Comparison of ENCODE assay signal across 18 cellular contexts in the genomic region with DNA sequence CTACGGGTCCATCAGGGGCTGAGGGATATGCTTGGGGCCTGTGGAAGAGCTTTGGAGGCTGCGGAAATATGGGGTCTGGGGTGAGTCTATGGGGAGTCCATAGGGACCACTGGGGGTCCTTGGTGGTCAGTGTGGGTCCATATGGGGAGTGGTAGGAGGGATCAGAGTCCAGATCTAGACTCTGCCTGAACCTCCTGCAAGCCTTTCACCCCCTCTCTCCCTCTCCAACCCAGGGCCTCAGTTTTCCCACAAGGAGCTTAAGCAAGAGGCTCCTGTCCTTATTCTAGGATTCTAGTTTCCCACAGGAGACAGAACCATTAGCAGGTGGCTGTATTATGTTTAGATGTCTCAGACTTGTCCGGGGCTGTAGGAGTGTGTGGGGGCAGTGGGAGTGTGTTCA.
DNase-seq lines count a peak whose midpoint lies in the region; ATAC-seq and TF ChIP-seq lines count a peak whose summit lies in the region.
"Had no signal": no experiment of that assay in that cellular context is flagged by ENCODE, and none has a peak within 500 bp of the region (broad histone marks: within the 10 kb centered on the region; RNA-seq: fewer than 3 reads in every experiment).

No MANE protein-coding gene starts in this region.

- H3K14ac ChIP-seq in H9 (ENCODE audit: insufficient read depth, low read length) (no peak overlapping the region), mesenchymal stem cell (ENCODE audit: low read length in 2 of 2) (peak overlapping the region in 1 of 2 experiments; percentile 28)

- no peaks in the 10 kb centered on the region for H3K79me2 ChIP-seq in H9 (ENCODE audit: insufficient read depth, low read length)

- no peak overlapping the region for H3K4me3 Mint-ChIP-seq in H9
- H3K4me3 Mint-ChIP-seq in type B pancreatic cell = no peak overlapping the region
- H3K4me3 Mint-ChIP-seq: B cell; CD4-positive, CD25-positive, alpha-beta regulatory T cell; CD8-positive, alpha-beta T cell had no signal

- H3K79me1 ChIP-seq in H9 (ENCODE audit: insufficient read depth, low read depth, low read length, poor library complexity, severe bottlenecking) (no peaks in the 10 kb centered on the region), mesenchymal stem cell (replicated peaks; ENCODE audit: low read length, poor library complexity, severe bottlenecking) (no peaks in the 10 kb centered on the region)

- no peak overlapping the region for H2BK5ac ChIP-seq in H9 (ENCODE audit: insufficient read length, low read length)
- no peak overlapping the region for H2BK5ac ChIP-seq in mesenchymal stem cell (ENCODE audit: low read depth, low read length, poor library complexity, severe bottlenecking)

- no peak for DNase-seq in H9
- peak; percentile 85 for DNase-seq in esophagus muscularis mucosa (ENCODE audit: extremely low spot score)
- DNase-seq in mesenchymal stem cell = no peak
- peak; percentile 49 for DNase-seq in type B pancreatic cell (ENCODE audit: extremely low spot score, unreplicated experiment)
- DNase-seq in GM20000 (ENCODE audit: low spot score) = no peak
- no peak for DNase-seq in cardiac septum (ENCODE audit: low spot score)
- DNase-seq: Caco-2; CD4-positive, CD25-positive, alpha-beta regulatory T cell; CD8-positive, alpha-beta T cell; DMS153; DND-41; GOT3; HCEC 1CT had no signal

- H3K4ac ChIP-seq in H9 (ENCODE audit: low read depth, low read length) = no peak overlapping the region
- no peak overlapping the region for H3K4ac ChIP-seq in mesenchymal stem cell (ENCODE audit: low read depth in 1 of 2, low read length in 2 of 2)

- H2AK5ac ChIP-seq in H9 (ENCODE audit: insufficient read length, low read length) (no peak overlapping the region), mesenchymal stem cell (ENCODE audit: low read length, severe bottlenecking) (no peak overlapping the region)

- TF ChIP-seq CTCF in H9 (conservative IDR thresholded peaks at IDR 0.05) (no peak), esophagus muscularis mucosa (IDR thresholded peaks at IDR 0.05) (no peak), type B pancreatic cell (conservative IDR thresholded peaks at IDR 0.05) (no peak), GM20000 (IDR thresholded peaks at IDR 0.05; ENCODE audit: extremely low read depth, missing control alignments) (no peak)

- H3K4me2 ChIP-seq in H9 (ENCODE audit: insufficient read depth, insufficient read length, low read length) = no peak overlapping the region
- H3K4me2 ChIP-seq in mesenchymal stem cell (ENCODE audit: low read length, poor library complexity, severe bottlenecking) = no peak overlapping the region
- H3K4me2 ChIP-seq: BLaER1 had no signal

- H3K36me3 ChIP-seq in esophagus muscularis mucosa (no peaks in the 10 kb centered on the region), mesenchymal stem cell (ENCODE audit: control insufficient read depth in 1 of 2, insufficient read depth in 2 of 2, low read depth in 1 of 2, low read length in 2 of 2) (no peaks in the 10 kb centered on the region)
- H3K36me3 ChIP-seq: BLaER1 had no signal

- 0 out of 5 replicates have a peak, but pooled peaks cover 0 to 3% of the 10 kb centered on the region in 2 experiments for H3K9me3 Mint-ChIP-seq in H9
- no peaks in the 10 kb centered on the region for H3K9me3 Mint-ChIP-seq in type B pancreatic cell
- H3K9me3 Mint-ChIP-seq: CD8-positive, alpha-beta T cell had no signal

- H4K20me1 ChIP-seq in H9 (ENCODE audit: control insufficient read depth, insufficient read depth, insufficient read length) = no peaks in the 10 kb centered on the region
- H4K20me1 ChIP-seq: BLaER1 had no signal

- H3K4me1 Mint-ChIP-seq in H9 (peaks cover 8 to 12% of the 10 kb centered on the region in 2 experiments), type B pancreatic cell (ENCODE audit: unreplicated experiment) (no peaks in the 10 kb centered on the region)
- H3K4me1 Mint-ChIP-seq: B cell; CD4-positive, CD25-positive, alpha-beta regulatory T cell had no signal

- H4K8ac ChIP-seq in H9 (replicated peaks; ENCODE audit: insufficient read length, low read depth, low read length) = no peak overlapping the region
- H4K8ac ChIP-seq in mesenchymal stem cell (ENCODE audit: low read length) = peak overlapping the region; percentile 30

- no peak for ATAC-seq in GM18502 (IDR thresholded peaks at IDR 0.05; ENCODE audit: poor library complexity, unreplicated experiment)
- ATAC-seq: CD8-positive, alpha-beta T cell had no signal

- H3K36me3 Mint-ChIP-seq in H9 (ENCODE audit: insufficient read depth in 1 of 3, low read depth in 3 of 3) (no peaks in the 10 kb centered on the region; a peak in 1 of 7 replicates), type B pancreatic cell (no peaks in the 10 kb centered on the region)
- H3K36me3 Mint-ChIP-seq: CD4-positive, CD25-positive, alpha-beta regulatory T cell; CD8-positive, alpha-beta T cell had no signal

- H3K23me2 ChIP-seq in H9 (ENCODE audit: insufficient read length, low read depth, low read length, poor library complexity, severe bottlenecking) = no peaks in the 10 kb centered on the region

- H3K9me3 ChIP-seq in H9 (ENCODE audit: control insufficient read depth, low read depth, low read length) = no peaks in the 10 kb centered on the region
- no peaks in the 10 kb centered on the region for H3K9me3 ChIP-seq in esophagus muscularis mucosa
- no peaks in the 10 kb centered on the region for H3K9me3 ChIP-seq in mesenchymal stem cell (ENCODE audit: control insufficient read depth, low read length)
- H3K9me3 ChIP-seq: BLaER1 had no signal

- WGBS in H9 (ENCODE audit: extremely low coverage, insufficient read length, low lambda C conversion rate) = no CpG with 5 or more reads among the region's 3 CpGs
- 87% methylated on average over 3 of the region's 3 CpGs for WGBS in esophagus muscularis mucosa
- 84% methylated on average over 3 of the region's 3 CpGs for WGBS in mesenchymal stem cell

- peak overlapping the region in 2 of 3 experiments; percentile 57 to 85; a peak in 1 of 7 replicates for H3K27ac Mint-ChIP-seq in H9
- H3K27ac Mint-ChIP-seq in type B pancreatic cell = no peak overlapping the region
- H3K27ac Mint-ChIP-seq: B cell; CD4-positive, CD25-positive, alpha-beta regulatory T cell; CD8-positive, alpha-beta T cell had no signal

- intact Hi-C loops in esophagus muscularis mucosa (cut with DNase I) (no loop called here), cardiac septum (cut with DNase I) (no loop called here)

- H3K27ac ChIP-seq in H9 (ENCODE audit: insufficient read length, low read depth, low read length) = no peak overlapping the region
- H3K27ac ChIP-seq in esophagus muscularis mucosa (replicated peaks in 1 of 4) = no peak overlapping the region
- no peak overlapping the region for H3K27ac ChIP-seq in mesenchymal stem cell (ENCODE audit: low read length, poor library complexity, severe bottlenecking)
- H3K27ac ChIP-seq: 22Rv1, BLaER1, C4-2B had no signal

- TF ChIP-seq EP300 in esophagus muscularis mucosa (IDR thresholded peaks at IDR 0.05) = no peak

- no peaks in the 10 kb centered on the region; the same call in 1 of the 2 replicates for H3K27me3 Mint-ChIP-seq in H9 (ENCODE audit: low read depth)
- H3K27me3 Mint-ChIP-seq in type B pancreatic cell = peaks cover 15% of the 10 kb centered on the region
- H3K27me3 Mint-ChIP-seq: B cell; CD4-positive, CD25-positive, alpha-beta regulatory T cell had no signal

- no peak overlapping the region for H4K5ac ChIP-seq in H9 (ENCODE audit: insufficient read length, low read depth, low read length)

- H3K56ac ChIP-seq in H9 (ENCODE audit: insufficient read length, low read depth, low read length) = no peak overlapping the region

- no peak overlapping the region for H2BK120ac ChIP-seq in H9 (ENCODE audit: low read depth, low read length, poor library complexity, severe bottlenecking)
- no peak overlapping the region for H2BK120ac ChIP-seq in mesenchymal stem cell (ENCODE audit: low read depth, low read length)

- no peak overlapping the region for H2BK12ac ChIP-seq in H9 (ENCODE audit: insufficient read length, low read depth, low read length)
- H2BK12ac ChIP-seq in mesenchymal stem cell (ENCODE audit: low read length in 2 of 2) = no peak overlapping the region

- H3K9ac ChIP-seq in H9 (ENCODE audit: extremely low read depth, insufficient read length, low read length) = no peak overlapping the region
- no peak overlapping the region for H3K9ac ChIP-seq in mesenchymal stem cell (ENCODE audit: low read length)
- H3K9ac ChIP-seq: BLaER1 had no signal

- H3T11ph ChIP-seq in H9 (ENCODE audit: low read length) = no peak overlapping the region

- H3K4me1 ChIP-seq in H9 (ENCODE audit: insufficient read depth, low read length) (peaks cover 2% of the 10 kb centered on the region; the same call in 1 of the 2 replicates), esophagus muscularis mucosa (no peaks in the 10 kb centered on the region), mesenchymal stem cell (ENCODE audit: control insufficient read depth, insufficient read depth, low read depth, low read length) (no peaks in the 10 kb centered on the region)
- H3K4me1 ChIP-seq: Caco-2 had no signal

- H2AFZ ChIP-seq in H9 (ENCODE audit: low read length) (no peak overlapping the region), mesenchymal stem cell (ENCODE audit: low read depth, low read length) (no peak overlapping the region)

- H3K18ac ChIP-seq in H9 (ENCODE audit: insufficient read length, low read depth, low read length) (no peak overlapping the region), mesenchymal stem cell (ENCODE audit: low read depth in 1 of 2, low read length in 2 of 2) (no peak overlapping the region)

- H2BK15ac ChIP-seq in H9 (ENCODE audit: low read depth, low read length) = no peak overlapping the region
- H2BK15ac ChIP-seq in mesenchymal stem cell (ENCODE audit: low read depth, poor library complexity, severe bottlenecking) = no peak overlapping the region

- H3K4me3 ChIP-seq in esophagus muscularis mucosa (no peak overlapping the region), mesenchymal stem cell (ENCODE audit: insufficient read depth in 1 of 2, low read depth in 1 of 2, low read length in 2 of 2) (no peak overlapping the region)
- H3K4me3 ChIP-seq: BLaER1 had no signal

- H3K23ac ChIP-seq in H9 (ENCODE audit: insufficient read length, low read depth, low read length) (no peak overlapping the region), mesenchymal stem cell (ENCODE audit: low read length in 2 of 2) (no peak overlapping the region)

- no peak for TF ChIP-seq POLR2A in esophagus muscularis mucosa (IDR thresholded peaks at IDR 0.05; ENCODE audit: low read depth)

- H4K91ac ChIP-seq in H9 (ENCODE audit: insufficient read length, low read depth, low read length) = no peak overlapping the region
- no peak overlapping the region for H4K91ac ChIP-seq in mesenchymal stem cell (ENCODE audit: low read length)

- no peaks in the 10 kb centered on the region for H3K27me3 ChIP-seq in H9 (ENCODE audit: insufficient read depth, low read length)
- H3K27me3 ChIP-seq in esophagus muscularis mucosa = peaks cover 0 to 13% (median 0%) of the 10 kb centered on the region in 4 donors
- H3K27me3 ChIP-seq in mesenchymal stem cell (ENCODE audit: control insufficient read depth in 1 of 2, insufficient read depth in 1 of 2, low read length in 2 of 2) = peaks cover 0 to 28% of the 10 kb centered on the region in 2 experiments
- H3K27me3 ChIP-seq: BLaER1 had no signal

- no peak overlapping the region for H2BK20ac ChIP-seq in H9 (ENCODE audit: low read depth, low read length, poor library complexity, severe bottlenecking)

Comparison
In these comparisons a context has a peak if more than half of its experiments do, and no peak if none do; other contexts are left out.
1. DNase-seq: peak in esophagus muscularis mucosa (single experiment) and type B pancreatic cell (single experiment); none in H9 (single experiment), mesenchymal stem cell (single experiment), GM20000 (single experiment) and cardiac septum (single experiment).